In genomic region chr1:205261946-205262668, GRCh38 we compare ENCODE assay signal across 15 cellular contexts.
DNase-seq lines count a peak whose midpoint lies in the region; FAIRE-seq and TF ChIP-seq lines count a peak whose summit lies in the region.
"Had no signal": no experiment of that assay in that cellular context is flagged by ENCODE, and none has a peak within 500 bp of the region (broad histone marks: within the 10 kb centered on the region; RNA-seq: fewer than 3 reads in every experiment).

No MANE protein-coding gene starts in this region.

- H3K27ac ChIP-seq in KMS-11 (no peak overlapping the region), brain microvascular endothelial cell (peak overlapping the region; percentile 2)
- H3K27ac ChIP-seq: tibial nerve had no signal

- no peak for FAIRE-seq in D721Med (lab: Jason Lieb, UNC)

- peak; percentile 41 for DNase-seq in AG20443 (ENCODE audit: low spot score)
- peak; percentile 62 for DNase-seq in brain microvascular endothelial cell
- DNase-seq in left kidney (ENCODE audit: low read depth, low spot score), result peak; percentile 76
- no peak for DNase-seq in 8988T
- DNase-seq in activated CD8-positive, alpha-beta memory T cell treated with anti-CD3 and anti-CD28 coated beads for 24 hours, result no peak
- no peak for DNase-seq in GM13976 (ENCODE audit: low spot score)
- no peak for DNase-seq in D721Med (ENCODE audit: insufficient read length, low spot score)
- DNase-seq: activated CD4-positive, alpha-beta T cell treated with anti-CD3 and anti-CD28 coated beads, Interleukin-2, amount 50 U/mL, for 4 hours; activated naive CD4-positive, alpha-beta T cell treated with anti-CD3 and anti-CD28 coated beads, Interleukin-2, amount 50 U/mL, for 16 hours; C1 segment of cervical spinal cord; effector memory CD4-positive, alpha-beta T cell; NCI-H526; right cardiac atrium had no signal

- no peaks in the 10 kb centered on the region; the same call in 1 of the 2 replicates for H3K79me2 ChIP-seq in KMS-11 (ENCODE audit: insufficient read depth, low read depth)

- peak overlapping the region; percentile 40; the same call in 1 of the 2 replicates for H3K4me2 ChIP-seq in KMS-11

- in situ Hi-C loops in brain microvascular endothelial cell (cut with HindIII; ENCODE audit: low pct_ligation_motif_present, low sequenced_read_pairs) (no loop called here), GM13976 (cut with MboI; ENCODE audit: low sequenced_read_pairs, unreplicated experiment) (no loop called here)

- H3K4me1 ChIP-seq in KMS-11 (ENCODE audit: low read depth, poor library complexity, severe bottlenecking), result peaks cover 78% of the 10 kb centered on the region

- H3K27me3 ChIP-seq in KMS-11 (ENCODE audit: insufficient read depth, low read depth), result no peaks in the 10 kb centered on the region
- no peaks in the 10 kb centered on the region for H3K27me3 ChIP-seq in brain microvascular endothelial cell (replicated peaks)
- H3K27me3 ChIP-seq: tibial nerve had no signal

- H3K4me3 ChIP-seq in KMS-11 (IDR thresholded peaks at IDR 0.05; ENCODE audit: insufficient read depth, low read depth, low read length) (no peak overlapping the region), brain microvascular endothelial cell (ENCODE audit: low read depth, low read length) (no peak overlapping the region)
- H3K4me3 ChIP-seq: tibial nerve had no signal

- H4K20me1 ChIP-seq in KMS-11 (ENCODE audit: insufficient read depth), result no peaks in the 10 kb centered on the region

- no peak overlapping the region for H3K9ac ChIP-seq in KMS-11

- TF ChIP-seq CTCF in KMS-11 (conservative IDR thresholded peaks at IDR 0.05; ENCODE audit: low read depth, low read length), result no peak
- TF ChIP-seq CTCF in brain microvascular endothelial cell (IDR thresholded peaks at IDR 0.05; ENCODE audit: low read depth, low read length, missing control alignments), result no peak
- no peak for TF ChIP-seq CTCF in GM13976 (IDR thresholded peaks at IDR 0.05; ENCODE audit: borderline replicate concordance, control extremely low read depth, extremely low read depth, insufficient read depth, missing control alignments)
- no peak for TF ChIP-seq CTCF in D721Med (IDR thresholded peaks at IDR 0.05; ENCODE audit: insufficient read depth, missing control alignments)

- no peaks in the 10 kb centered on the region for H3K36me3 ChIP-seq in KMS-11 (ENCODE audit: insufficient read depth)
- H3K36me3 ChIP-seq in brain microvascular endothelial cell (replicated peaks), result no peaks in the 10 kb centered on the region
- H3K36me3 ChIP-seq: tibial nerve had no signal

- no peak overlapping the region for H2AFZ ChIP-seq in KMS-11 (ENCODE audit: low read depth)

Comparison
In these comparisons a context has a peak if more than half of its experiments do, and no peak if none do; other contexts are left out.
1. DNase-seq: peak in AG20443 (single experiment), brain microvascular endothelial cell (single experiment) and left kidney (single experiment); none in 8988T (single experiment), activated CD8-positive, alpha-beta memory T cell treated with anti-CD3 and anti-CD28 coated beads for 24 hours (single experiment), GM13976 (single experiment) and D721Med (single experiment).